In genomic region chr15:75043509-75044257, GRCh38 we compare ENCODE assay signal across 8 cellular contexts. TPM values are rescaled to one million over a fixed set of nuclear protein-coding genes. Genes with fewer than 3 reads are reported as not detected.
A peak's percentile ranks its signal among the peaks of the same experiment; 100 is the strongest.
DNase-seq lines count a peak whose midpoint lies in the region; ATAC-seq and TF ChIP-seq lines count a peak whose summit lies in the region.

No MANE protein-coding gene starts in this region.

- H3K4me3 Mint-ChIP-seq in natural killer cell, result peak overlapping the region; percentile 62

- no peaks in the 10 kb centered on the region for H3K27me3 ChIP-seq in fibroblast of lung (ENCODE audit: control insufficient read depth, insufficient read depth, low read length)

- ATAC-seq in GM19395 (IDR thresholded peaks at IDR 0.05; ENCODE audit: unreplicated experiment), result peak; percentile 36
- ATAC-seq in HG03442 (IDR thresholded peaks at IDR 0.05; ENCODE audit: unreplicated experiment), result peak; percentile 28
- peak; percentile 16 to 62 (median 22) for ATAC-seq in natural killer cell

- peak overlapping the region in 1 of 4 experiments; percentile 28 for H3K4me3 ChIP-seq in fibroblast of lung (replicated peaks in 1 of 4; ENCODE audit: control extremely low read depth in 1 of 4, insufficient read depth in 1 of 4, low read depth in 3 of 4, low read length in 4 of 4)

- no peaks in the 10 kb centered on the region for H3K27me3 Mint-ChIP-seq in natural killer cell (ENCODE audit: low read depth in 2 of 2)

- H3K9me3 ChIP-seq in fibroblast of lung (ENCODE audit: control insufficient read depth, insufficient read depth, low read depth, low read length), result no peaks in the 10 kb centered on the region

- H3K36me3 ChIP-seq in fibroblast of lung (ENCODE audit: control insufficient read depth, insufficient read depth, low read length), result no peaks in the 10 kb centered on the region

- H4K20me1 ChIP-seq in fibroblast of lung (ENCODE audit: control insufficient read depth, extremely low read depth, insufficient read depth, low read length), result no peaks in the 10 kb centered on the region

- H3K4me1 Mint-ChIP-seq in natural killer cell, result peaks cover 56 to 66% of the 10 kb centered on the region in 2 donors

- peak; percentile 68 for DNase-seq in DMS79 (lab: John Stamatoyannopoulos, UW)
- peak; percentile 92 for DNase-seq in T1000 (lab: John Stamatoyannopoulos, UW)
- DNase-seq in fibroblast of lung (ENCODE audit: low read depth in 2 of 2), result peak; percentile 99 to 100
- peak; percentile 57 for DNase-seq in natural killer cell
- DNase-seq in 8988T, result no peak
- DNase-seq in stimulated activated CD4-positive, alpha-beta T cell treated with anti-CD3 and anti-CD28 coated beads, Interleukin-4, amount 100 ng/mL, for 1 hour, result no peak

- no peaks in the 10 kb centered on the region for H3K79me2 ChIP-seq in fibroblast of lung (ENCODE audit: control insufficient read depth, insufficient read depth, low read length)

- no peaks in the 10 kb centered on the region for H3K36me3 Mint-ChIP-seq in natural killer cell

- TF ChIP-seq CTCF in fibroblast of lung (conservative IDR thresholded peaks at IDR 0.05 in 1 of 2, IDR thresholded peaks at IDR 0.05 in 1 of 2; ENCODE audit: low read depth in 1 of 2, low read length in 2 of 2) (peak; percentile 40 to 69), natural killer cell (IDR thresholded peaks at IDR 0.05) (no peak)

- peak overlapping the region; percentile 86 to 89 for H3K27ac Mint-ChIP-seq in natural killer cell

- no peak overlapping the region for H2AFZ ChIP-seq in fibroblast of lung (ENCODE audit: low read length)

- H3K9ac ChIP-seq in fibroblast of lung (ENCODE audit: insufficient read depth, low read length), result peak overlapping the region; percentile 48

- intact Hi-C loops in natural killer cell (cut with micrococcal nuclease), result loop anchor here (1.0 to 2.0 kb wide), 4 partner anchors 15 to 159 kb away; no protein-coding TSS in a partner anchor

- H3K9me3 Mint-ChIP-seq in natural killer cell, result no peaks in the 10 kb centered on the region

- peak overlapping the region; percentile 80 for H3K27ac ChIP-seq in fibroblast of lung (ENCODE audit: insufficient read depth, low read length)

- peak overlapping the region; percentile 61 for H3K4me2 ChIP-seq in fibroblast of lung (ENCODE audit: extremely low read depth, insufficient read depth, low read length)

- peaks cover 22% of the 10 kb centered on the region for H3K4me1 ChIP-seq in fibroblast of lung (ENCODE audit: control insufficient read depth, extremely low read depth, insufficient read depth, low read length)

RNA-seq across cellular contexts. Expression of gene PPCDC, which starts 20.3 kb away (rescaled TPM):
- total RNA-seq in fibroblast of lung (6.3 and 6.4 TPM in 2 replicates), natural killer cell (10 to 100 TPM; 21.3 to 32.3 (median 27.0) TPM)
- polyA plus RNA-seq in fibroblast of lung, result 8.0 and 13.5 TPM in 2 replicates
- 6.6 and 13.9 TPM in 2 replicates for polyA plus RNA-seq in fibroblast of lung (2012)
- polyA minus RNA-seq in fibroblast of lung (ENCODE audit: low replicate concordance), result 10.4 and 16.2 TPM in 2 replicates

RNA-seq across cellular contexts. Expression of gene SCAMP5, which starts 48.3 kb away (rescaled TPM):
- 0.50 and 1.5 TPM in 2 replicates for total RNA-seq in fibroblast of lung
- polyA plus RNA-seq in fibroblast of lung, result 0.93 and 1.2 TPM in 2 replicates
- polyA plus RNA-seq in fibroblast of lung (2012), result 0.39 and 0.50 TPM in 2 replicates
- 1.7 and 4.0 TPM in 2 replicates for polyA minus RNA-seq in fibroblast of lung (ENCODE audit: low replicate concordance)
- total RNA-seq in natural killer cell, result 1 to 10 TPM in 1 of 3 donors, under 1 TPM in 2; 0.09 to 2.7 (median 0.54) TPM

Comparison
In these comparisons a context has a peak if more than half of its experiments do, and no peak if none do; other contexts are left out.
1. DNase-seq: peak in DMS79 (single experiment), T1000 (single experiment), fibroblast of lung (2 of 2) and natural killer cell (single experiment); none in 8988T (single experiment) and stimulated activated CD4-positive, alpha-beta T cell treated with anti-CD3 and anti-CD28 coated beads, Interleukin-4, amount 100 ng/mL, for 1 hour (single experiment).
2. Peak in every context shown above with its lines, with median percentiles within 50 percentile points of each other: ATAC-seq.